Comparison of ENCODE assay signal across 1 cellular context in genomic region chr14:91510171-91511013, GRCh38.
A peak's percentile ranks its signal among the peaks of the same experiment; 100 is the strongest.
TF ChIP-seq lines count a peak whose summit lies in the region.

Gene PPP4R3A (minus strand): TSS chr14:91510310. CDS start chr14:91509647, 663 bp downstream.

TF ChIP-seq in GM12878, 131 proteins besides CTCF, POLR2A, EP300 and RAD21 (continued from another document and continues in another):
- TF ChIP-seq CUX1 (IDR thresholded peaks at IDR 0.05; ENCODE audit: insufficient replicate concordance, low read depth, low read length) (no peak), HSF1 (IDR thresholded peaks at IDR 0.05; ENCODE audit: low read depth, low read length) (no peak), PRDM15 (CRISPR knock-in tag; IDR thresholded peaks at IDR 0.05) (no peak), ATF7 (IDR thresholded peaks at IDR 0.05; ENCODE audit: low read depth) (peak; percentile 45; the same call in 1 of the 2 replicates), SUZ12 (IDR thresholded peaks at IDR 0.05; ENCODE audit: unreplicated experiment) (no peak), STAT1 (conservative IDR thresholded peaks at IDR 0.05) (peak; percentile 46; the same call in 1 of the 2 replicates), ZBED1 (IDR thresholded peaks at IDR 0.05; ENCODE audit: borderline replicate concordance) (peak; percentile 7; the same call in 1 of the 2 replicates), ZSCAN29 (IDR thresholded peaks at IDR 0.05) (0 out of 2 replicates have a peak, but pooled peaks have one; percentile 40), ASH2L (IDR thresholded peaks at IDR 0.05; ENCODE audit: borderline replicate concordance, low read depth) (peak; percentile 38; the same call in 1 of the 2 replicates), CBFB (IDR thresholded peaks at IDR 0.05; ENCODE audit: low read depth) (peak; percentile 94), NBN (IDR thresholded peaks at IDR 0.05) (peak; percentile 87), IRF4 (IDR thresholded peaks at IDR 0.05; ENCODE audit: low read depth, low read length) (peak; percentile 31; the same call in 1 of the 2 replicates), REST (IDR thresholded peaks at IDR 0.05; ENCODE audit: low read depth, low read length) (peak; percentile 31; the same call in 1 of the 2 replicates), EGR1 (IDR thresholded peaks at IDR 0.05; ENCODE audit: borderline replicate concordance in 1 of 2, low read depth in 2 of 2, low read length in 2 of 2) (peak; percentile 8 to 96; a peak in 2 of 3 replicates), DPF2 (IDR thresholded peaks at IDR 0.05) (peak; percentile 46), CBX5 (IDR thresholded peaks at IDR 0.05; ENCODE audit: low read depth) (0 out of 2 replicates have a peak, but pooled peaks have one; percentile 8), SKIL (IDR thresholded peaks at IDR 0.05; ENCODE audit: low read depth, poor library complexity, severe bottlenecking) (peak; percentile 48), NR2C2 (IDR thresholded peaks at IDR 0.05; ENCODE audit: borderline replicate concordance, control insufficient read depth, insufficient read length, low read depth) (no peak), RUNX3 (IDR thresholded peaks at IDR 0.05; ENCODE audit: low read length) (peak; percentile 34), PKNOX1 (IDR thresholded peaks at IDR 0.05) (peak; percentile 84), MEF2A (IDR thresholded peaks at IDR 0.05; ENCODE audit: insufficient read depth, low read depth, low read length) (peak; percentile 10; the same call in 1 of the 2 replicates), SP1 (IDR thresholded peaks at IDR 0.05; ENCODE audit: low read depth, low read length) (peak; percentile 94), PML (IDR thresholded peaks at IDR 0.05; ENCODE audit: low read length) (peak; percentile 94), RELB (IDR thresholded peaks at IDR 0.05; ENCODE audit: low read depth) (peak; percentile 96), SMARCA5 (IDR thresholded peaks at IDR 0.05) (peak; percentile 15; the same call in 1 of the 2 replicates), GATAD2B (conservative IDR thresholded peaks at IDR 0.05; ENCODE audit: low read depth) (peak; percentile 68; the same call in 1 of the 2 replicates), SMAD1 (IDR thresholded peaks at IDR 0.05; ENCODE audit: low read depth, partially characterized antibody) (peak; percentile 91), CHD2 (IDR thresholded peaks at IDR 0.05; ENCODE audit: borderline replicate concordance, low read depth, low read length) (peak; percentile 80), YBX1 (IDR thresholded peaks at IDR 0.05) (no peak), LARP7 (IDR thresholded peaks at IDR 0.05) (peak; percentile 56), IKZF1 (conservative IDR thresholded peaks at IDR 0.05) (peak; percentile 91), TCF3 (IDR thresholded peaks at IDR 0.05; ENCODE audit: borderline replicate concordance, insufficient read depth, low read depth, low read length) (peak; percentile 66; the same call in 1 of the 2 replicates), IKZF2 (IDR thresholded peaks at IDR 0.05) (peak; percentile 65 to 77), CHD1 (IDR thresholded peaks at IDR 0.05; ENCODE audit: low read depth, low read length) (no peak), SMAD5 (IDR thresholded peaks at IDR 0.05; ENCODE audit: low read depth) (peak; percentile 78; the same call in 1 of the 2 replicates)
- TF ChIP-seq, protein P1, sequence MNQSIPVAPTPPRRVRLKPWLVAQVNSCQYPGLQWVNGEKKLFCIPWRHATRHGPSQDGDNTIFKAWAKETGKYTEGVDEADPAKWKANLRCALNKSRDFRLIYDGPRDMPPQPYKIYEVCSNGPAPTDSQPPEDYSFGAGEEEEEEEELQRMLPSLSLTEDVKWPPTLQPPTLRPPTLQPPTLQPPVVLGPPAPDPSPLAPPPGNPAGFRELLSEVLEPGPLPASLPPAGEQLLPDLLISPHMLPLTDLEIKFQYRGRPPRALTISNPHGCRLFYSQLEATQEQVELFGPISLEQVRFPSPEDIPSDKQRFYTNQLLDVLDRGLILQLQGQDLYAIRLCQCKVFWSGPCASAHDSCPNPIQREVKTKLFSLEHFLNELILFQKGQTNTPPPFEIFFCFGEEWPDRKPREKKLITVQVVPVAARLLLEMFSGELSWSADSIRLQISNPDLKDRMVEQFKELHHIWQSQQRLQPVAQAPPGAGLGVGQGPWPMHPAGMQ (IDR thresholded peaks at IDR 0.05; ENCODE audit: borderline replicate concordance) = no peak
- TF ChIP-seq, protein P2, sequence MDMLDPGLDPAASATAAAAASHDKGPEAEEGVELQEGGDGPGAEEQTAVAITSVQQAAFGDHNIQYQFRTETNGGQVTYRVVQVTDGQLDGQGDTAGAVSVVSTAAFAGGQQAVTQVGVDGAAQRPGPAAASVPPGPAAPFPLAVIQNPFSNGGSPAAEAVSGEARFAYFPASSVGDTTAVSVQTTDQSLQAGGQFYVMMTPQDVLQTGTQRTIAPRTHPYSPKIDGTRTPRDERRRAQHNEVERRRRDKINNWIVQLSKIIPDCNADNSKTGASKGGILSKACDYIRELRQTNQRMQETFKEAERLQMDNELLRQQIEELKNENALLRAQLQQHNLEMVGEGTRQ (IDR thresholded peaks at IDR 0.05; ENCODE audit: borderline replicate concordance, low read depth, low read length) = peak; percentile 1; the same call in 1 of the 2 replicates
